Comparison of ENCODE assay signal across 8 cellular contexts in the genomic region with DNA sequence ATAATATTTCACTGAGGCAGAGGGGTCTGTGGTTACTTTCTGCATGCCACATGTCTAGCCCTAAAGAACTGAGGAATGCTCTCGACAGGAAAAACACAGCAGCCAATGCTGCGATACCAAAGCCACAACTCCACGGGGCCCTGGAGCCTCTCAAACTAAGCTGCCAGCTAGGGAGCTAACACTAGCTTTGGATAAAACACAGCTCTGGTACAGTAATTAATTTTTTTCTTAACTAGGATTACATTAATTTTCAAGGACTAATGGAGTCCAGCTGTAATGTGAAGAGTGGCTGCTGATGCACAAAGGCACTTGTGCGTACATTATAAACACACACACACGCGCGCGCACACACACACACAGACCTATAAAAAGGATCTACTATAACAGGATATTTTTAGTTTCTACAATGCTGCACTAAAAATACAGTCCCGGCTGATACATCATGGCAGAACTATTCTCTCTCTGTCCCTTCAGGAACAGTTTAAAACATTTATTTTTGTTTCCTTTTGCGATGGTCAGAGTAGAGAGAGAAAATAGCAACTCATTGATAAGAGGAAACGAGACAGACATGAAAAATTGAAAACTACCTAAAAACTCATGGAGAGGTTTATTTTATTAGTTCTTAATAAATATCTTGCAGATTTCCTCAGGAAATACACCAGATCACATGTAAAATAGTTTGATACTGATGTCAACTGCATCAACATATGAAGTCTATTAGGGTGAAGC.
A peak's percentile ranks its signal among the peaks of the same experiment; 100 is the strongest.
DNase-seq lines count a peak whose midpoint lies in the region; ATAC-seq and TF ChIP-seq lines count a peak whose summit lies in the region.

No MANE protein-coding gene starts in this region.

- no peaks in the 10 kb centered on the region for H3K9me3 Mint-ChIP-seq in chondrocyte (ENCODE audit: low read depth)

- ATAC-seq in GM18511 (IDR thresholded peaks at IDR 0.05; ENCODE audit: unreplicated experiment) (no peak), GM19467 (IDR thresholded peaks at IDR 0.05; ENCODE audit: unreplicated experiment) (no peak), HG02678 (IDR thresholded peaks at IDR 0.05; ENCODE audit: unreplicated experiment) (no peak)

- H3K27me3 Mint-ChIP-seq in chondrocyte (ENCODE audit: low read depth), result no peaks in the 10 kb centered on the region

- CTCF ChIA-PET in AG04449 (lab: Yijun Ruan, JAX), result interaction anchor here (1.0 to 12.4 kb wide), 8 partner anchors 15 to 158 kb away, joined by 3 to 101 read pairs (median 6); no protein-coding TSS in a partner anchor

- H3K27ac Mint-ChIP-seq in chondrocyte (ENCODE audit: unreplicated experiment), result peak overlapping the region; percentile 96

- H3K4me3 Mint-ChIP-seq in chondrocyte (ENCODE audit: unreplicated experiment), result peak overlapping the region; percentile 66

- TF ChIP-seq CTCF in AG04449 (IDR thresholded peaks at IDR 0.05; ENCODE audit: insufficient read depth, low read length, missing control alignments), result no peak
- no peak for TF ChIP-seq CTCF in chondrocyte (IDR thresholded peaks at IDR 0.05)

- no peak for DNase-seq in AG04449 (ENCODE audit: low read depth, low spot score)
- peak; percentile 63 for DNase-seq in LHCN-M2 (ENCODE audit: low read depth)
- no peak for DNase-seq in chondrocyte (ENCODE audit: low spot score)
- peak; percentile 37 for DNase-seq in midbrain (lab: John Stamatoyannopoulos, UW)
- no peak for DNase-seq in MG63

- H3K36me3 Mint-ChIP-seq in chondrocyte (ENCODE audit: low read depth), result peaks cover 7% of the 10 kb centered on the region

- peak overlapping the region; percentile 41 for H3K4me3 ChIP-seq in AG04449 (ENCODE audit: low read depth, low read length)
- no peak overlapping the region; the same call in 1 of the 2 replicates for H3K4me3 ChIP-seq in MG63

- no peaks in the 10 kb centered on the region for H3K9me3 ChIP-seq in MG63

- POLR2A ChIA-PET in AG04449 (lab: Yijun Ruan, JAX), result interaction anchor here (0.9 to 3.1 kb wide), 12 partner anchors 15 to 159 kb away, joined by 3 to 13 read pairs (median 5); no protein-coding TSS in a partner anchor

- no peaks in the 10 kb centered on the region for H3K36me3 ChIP-seq in MG63

- peaks cover 50% of the 10 kb centered on the region for H3K4me1 Mint-ChIP-seq in chondrocyte (ENCODE audit: low read depth)

- no peaks in the 10 kb centered on the region for H3K27me3 ChIP-seq in MG63

Comparison
In these comparisons a context has a peak if more than half of its experiments do, and no peak if none do; other contexts are left out.
1. DNase-seq: peak in LHCN-M2 (single experiment) and midbrain (single experiment); none in AG04449 (single experiment), chondrocyte (single experiment) and MG63 (single experiment).